8 cellular contexts compared by ENCODE assay signal in the genomic region with DNA sequence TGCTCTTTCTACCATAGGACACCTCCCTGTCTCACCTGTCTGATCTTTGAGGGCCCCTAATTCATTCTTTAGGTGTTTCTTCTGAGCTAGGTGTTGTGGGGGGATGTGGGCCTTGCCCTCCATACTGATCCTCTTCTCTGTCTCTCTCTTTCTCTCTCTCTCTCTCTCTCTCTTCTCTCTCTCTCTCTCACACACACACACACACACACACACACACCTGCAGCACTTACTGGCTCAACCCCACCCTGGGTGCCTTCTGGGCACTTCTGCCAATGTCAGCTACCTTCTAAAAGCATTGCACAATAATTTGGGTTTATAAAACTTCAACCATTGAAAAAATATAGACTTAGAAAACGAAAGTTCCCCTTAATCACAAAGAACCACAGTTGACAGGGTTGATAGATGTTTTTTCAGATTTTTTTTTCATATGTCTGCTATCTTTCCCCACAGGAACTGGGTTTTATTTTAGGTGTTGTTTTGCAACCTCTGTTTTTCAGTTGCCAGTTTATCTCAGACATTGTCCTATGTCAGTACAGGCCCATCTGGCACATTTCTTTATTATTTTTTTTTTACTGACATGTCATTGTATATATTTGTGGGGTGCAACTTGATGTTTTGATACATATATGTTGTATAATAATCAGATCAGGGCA. TPM values are rescaled to one million over a fixed set of nuclear protein-coding genes. Genes with fewer than 3 reads are reported as not detected.
DNase-seq lines count a peak whose midpoint lies in the region; ATAC-seq and TF ChIP-seq lines count a peak whose summit lies in the region.

No MANE protein-coding gene starts in this region.

- H3K27me3 ChIP-seq in DOHH2 (ENCODE audit: control insufficient read depth, low read length) (no peaks in the 10 kb centered on the region), body of pancreas (no peaks in the 10 kb centered on the region), neural progenitor cell (no peaks in the 10 kb centered on the region)

- H3K9me2 ChIP-seq in DOHH2 (replicated peaks; ENCODE audit: control insufficient read depth, low read length): no peaks in the 10 kb centered on the region

- no peaks in the 10 kb centered on the region for H4K20me1 ChIP-seq in DOHH2 (ENCODE audit: control insufficient read depth, insufficient read depth, low read depth, low read length)
- H4K20me1 ChIP-seq in neural progenitor cell (ENCODE audit: low read depth): no peaks in the 10 kb centered on the region

- in situ Hi-C loops in G401 (cut with HindIII; ENCODE audit: low sequenced_read_pairs): no loop called here

- H3K36me3 ChIP-seq in DOHH2 (ENCODE audit: control insufficient read depth, low read length): peaks cover 42% of the 10 kb centered on the region
- H3K36me3 ChIP-seq in body of pancreas (replicated peaks in 1 of 2; ENCODE audit: insufficient read depth in 1 of 2, low read depth in 2 of 2): no peaks in the 10 kb centered on the region
- no peaks in the 10 kb centered on the region for H3K36me3 ChIP-seq in neural progenitor cell

- TF ChIP-seq CTCF in DOHH2 (IDR thresholded peaks at IDR 0.05; ENCODE audit: low read depth, low read length, poor library complexity, severe bottlenecking): peak; percentile 11
- no peak for TF ChIP-seq CTCF in body of pancreas (IDR thresholded peaks at IDR 0.05)
- TF ChIP-seq CTCF in neural progenitor cell (IDR thresholded peaks at IDR 0.05): no peak

- H3K4me3 ChIP-seq in DOHH2 (ENCODE audit: low read length): peak overlapping the region; percentile 67
- no peak overlapping the region for H3K4me3 ChIP-seq in Jurkat, Clone E6-1 (ENCODE audit: low read length)
- H3K4me3 ChIP-seq in body of pancreas: no peak overlapping the region
- H3K4me3 ChIP-seq in neural progenitor cell: no peak overlapping the region

- TF ChIP-seq POLR2A in body of pancreas (IDR thresholded peaks at IDR 0.05): no peak

- H3K4me2 ChIP-seq in DOHH2 (ENCODE audit: low read length) (peak overlapping the region; percentile 88), neural progenitor cell (no peak overlapping the region)

- no peaks in the 10 kb centered on the region for H3K27me3 Mint-ChIP-seq in neural progenitor cell (ENCODE audit: insufficient read depth, low read depth)

- no peak overlapping the region for H3K9ac ChIP-seq in neural progenitor cell

- H3K27ac ChIP-seq in DOHH2 (ENCODE audit: low read depth, low read length) (peak overlapping the region; percentile 57), body of pancreas (peak overlapping the region in 3 of 4 donors; percentile 79 to 84 (median 80)), neural progenitor cell (no peak overlapping the region)

- H3K9me3 Mint-ChIP-seq in neural progenitor cell: no peaks in the 10 kb centered on the region

- WGBS in body of pancreas, 2 donors: 0% methylated on average over 1 of the region's 1 CpG

- peak overlapping the region; percentile 6 for H3K4me3 Mint-ChIP-seq in neural progenitor cell

- H3F3A ChIP-seq in DOHH2 (ENCODE audit: control insufficient read depth, insufficient read depth) (peaks cover 15% of the 10 kb centered on the region), neural progenitor cell (ENCODE audit: low read depth) (peaks cover 14% of the 10 kb centered on the region)

- ATAC-seq in body of pancreas: no peak

- peaks cover 38% of the 10 kb centered on the region for H3K79me2 ChIP-seq in DOHH2 (ENCODE audit: control insufficient read depth, low read length)
- no peaks in the 10 kb centered on the region for H3K79me2 ChIP-seq in neural progenitor cell (ENCODE audit: low read depth)

- H3K9me3 ChIP-seq in DOHH2 (ENCODE audit: control insufficient read depth, insufficient read depth, low read length) (no peaks in the 10 kb centered on the region), body of pancreas (no peaks in the 10 kb centered on the region), neural progenitor cell (ENCODE audit: low read depth) (no peaks in the 10 kb centered on the region)

- no peak overlapping the region for H3K27ac Mint-ChIP-seq in neural progenitor cell

- peak; percentile 83 for DNase-seq in Jurkat, Clone E6-1 (ENCODE audit: low read depth, low spot score)
- DNase-seq in body of pancreas (no peak), neural progenitor cell (ENCODE audit: low spot score) (no peak), DMS79 treated with DMSO at 0.1 percent for 48 hours (lab: John Stamatoyannopoulos, UW) (no peak), mucosa of gallbladder (ENCODE audit: low spot score) (no peak), G401 (ENCODE audit: low spot score) (no peak), NCI-H2227 (lab: John Stamatoyannopoulos, UW; ENCODE audit: unreplicated experiment) (no peak)

- no peaks in the 10 kb centered on the region for H3K36me3 Mint-ChIP-seq in neural progenitor cell

- H3K4me1 ChIP-seq in DOHH2 (ENCODE audit: control insufficient read depth, low read length) (peaks cover 27% of the 10 kb centered on the region), body of pancreas (peaks cover 10% of the 10 kb centered on the region), neural progenitor cell (peaks cover 6% of the 10 kb centered on the region)

- intact Hi-C loops in body of pancreas (cut with DNase I): loop anchor here (10.0 kb wide), 2 partner anchors 76 to 386 kb away; no protein-coding TSS in a partner anchor

- peaks cover 15% of the 10 kb centered on the region for H3K4me1 Mint-ChIP-seq in neural progenitor cell

- H2AFZ ChIP-seq in neural progenitor cell (replicated peaks): no peak overlapping the region

RNA-seq across cellular contexts. Expression of a gene that starts 28.1 kb away (rescaled TPM):
- 19.3 TPM for polyA plus RNA-seq in Jurkat, Clone E6-1 (2012; ENCODE audit: insufficient read depth, insufficient read length)
- total RNA-seq in body of pancreas (10 to 100 TPM; 43.6 to 64.9 TPM), neural progenitor cell (ENCODE audit: low replicate concordance) (40.6 and 64.6 TPM in 2 replicates), mucosa of gallbladder (92.0 TPM)
- 37.1 and 69.0 TPM in 2 replicates for total RNA-seq in G401 (2014; rRNA removed; shearing (Covaris generic))

RNA-seq across cellular contexts. Expression of a gene that starts 41.1 kb away (rescaled TPM):
- 1,574 TPM for polyA plus RNA-seq in Jurkat, Clone E6-1 (2012; ENCODE audit: insufficient read depth, insufficient read length)
- total RNA-seq in body of pancreas (1 to 10 TPM; 3.3 to 7.8 TPM), neural progenitor cell (ENCODE audit: low replicate concordance) (29.7 and 52.5 TPM in 2 replicates), mucosa of gallbladder (5.1 TPM)
- 30.6 and 47.6 TPM in 2 replicates for total RNA-seq in G401 (2014; rRNA removed; shearing (Covaris generic))
